In genomic region chr5:139215176-139215975, GRCh38 we compare ENCODE assay signal across 33 cellular contexts. TPM values are rescaled to one million over a fixed set of nuclear protein-coding genes. Genes with fewer than 3 reads are reported as not detected.
DNase-seq lines count a peak whose midpoint lies in the region; ATAC-seq and TF ChIP-seq lines count a peak whose summit lies in the region.
"Had no signal": no experiment of that assay in that cellular context is flagged by ENCODE, and none has a peak within 500 bp of the region (broad histone marks: within the 10 kb centered on the region; RNA-seq: fewer than 3 reads in every experiment).

No MANE protein-coding gene starts in this region.

- in situ Hi-C loops in HAP-1 (cut with MboI; ENCODE audit: low sequenced_read_pairs) = no loop called here

- H3K4me3 ChIP-seq in HAP-1 (no peak overlapping the region), endodermal cell (ENCODE audit: low read length) (no peak overlapping the region), tibial nerve (no peak overlapping the region)
- H3K4me3 ChIP-seq: gastroesophageal sphincter, left ventricle myocardium inferior, ovary, Peyer's patch, smooth muscle cell had no signal

- H3K36me3 Mint-ChIP-seq in WTC11 (peaks cover 12% of the 10 kb centered on the region), endodermal cell (ENCODE audit: low read depth) (no peaks in the 10 kb centered on the region), nephron (ENCODE audit: low read depth) (no peaks in the 10 kb centered on the region), MCF 10A (ENCODE audit: insufficient read depth, unreplicated experiment) (no peaks in the 10 kb centered on the region)
- H3K36me3 Mint-ChIP-seq: CD8-positive, alpha-beta memory T cell; type B pancreatic cell had no signal

- 87% methylated on average over 11 to 13 of the region's 14 CpGs for whole genome bisulfite sequencing in endodermal cell (ENCODE audit: insufficient coverage in 1 of 2, insufficient read length in 1 of 2), 2 experiments
- 52 to 56% methylated on average over 14 of the region's 14 CpGs for WGBS in tibial nerve, 2 donors

- H3K27ac Mint-ChIP-seq in WTC11 (no peak overlapping the region), endodermal cell (no peak overlapping the region), nephron (peak overlapping the region; percentile 9 to 70 (median 19)), MCF 10A (ENCODE audit: low read depth, unreplicated experiment) (no peak overlapping the region)
- H3K27ac Mint-ChIP-seq: activated CD4-positive, alpha-beta T cell treated with anti-CD3 and anti-CD28 coated beads, Interleukin-2, amount 10 ng/mL, durations not matched to agents 7 days and 5 days; CD8-positive, alpha-beta memory T cell; naive thymus-derived CD4-positive, alpha-beta T cell; type B pancreatic cell had no signal

- peaks cover 24% of the 10 kb centered on the region for H3K9me3 Mint-ChIP-seq in WTC11
- peaks cover 27% of the 10 kb centered on the region for H3K9me3 Mint-ChIP-seq in endodermal cell
- peaks cover 8% of the 10 kb centered on the region for H3K9me3 Mint-ChIP-seq in nephron
- no peaks in the 10 kb centered on the region for H3K9me3 Mint-ChIP-seq in MCF 10A (ENCODE audit: unreplicated experiment)
- H3K9me3 Mint-ChIP-seq: activated CD4-positive, alpha-beta T cell treated with anti-CD3 and anti-CD28 coated beads, Interleukin-2, amount 10 ng/mL, durations not matched to agents 7 days and 5 days; activated T-cell treated with anti-CD3 and anti-CD28 coated beads, Interleukin-2, amount 50 U/mL, for 4 hours; CD8-positive, alpha-beta memory T cell; type B pancreatic cell had no signal

- peaks cover 2% of the 10 kb centered on the region; the same call in 1 of the 2 replicates for H3K27me3 Mint-ChIP-seq in WTC11 (ENCODE audit: low read depth)
- H3K27me3 Mint-ChIP-seq in endodermal cell (ENCODE audit: insufficient read depth) = no peaks in the 10 kb centered on the region
- peaks cover 5% of the 10 kb centered on the region for H3K27me3 Mint-ChIP-seq in nephron (ENCODE audit: low read depth)
- H3K27me3 Mint-ChIP-seq in MCF 10A (ENCODE audit: insufficient read depth, unreplicated experiment) = no peaks in the 10 kb centered on the region
- H3K27me3 Mint-ChIP-seq: CD8-positive, alpha-beta memory T cell; naive thymus-derived CD4-positive, alpha-beta T cell; type B pancreatic cell had no signal

- intact Hi-C loops in MCF 10A (cut with micrococcal nuclease) = no loop called here

- no peak for TF ChIP-seq POLR2A in tibial nerve (IDR thresholded peaks at IDR 0.05)

- POLR2A ChIA-PET in WTC11 (lab: Charles Lee) = interaction anchor here (1.2 kb wide), 1 partner anchor 20 kb away, joined by 6 read pairs; no protein-coding TSS in a partner anchor
- POLR2A ChIA-PET in MCF 10A (lab: Yijun Ruan, JAX) = interaction anchor here (0.7 to 2.5 kb wide), 2 partner anchors 17 to 68 kb away, joined by 3 to 9 read pairs; partner anchors contain the start of gene SIL1

- BruUV-seq in MCF 10A (replicated peaks; lab: Mats Ljungman, UMichigan) = no TSS peak

- no peak overlapping the region for H3K4me3 Mint-ChIP-seq in WTC11
- no peak overlapping the region for H3K4me3 Mint-ChIP-seq in endodermal cell
- H3K4me3 Mint-ChIP-seq in nephron = no peak overlapping the region
- no peak overlapping the region for H3K4me3 Mint-ChIP-seq in MCF 10A (ENCODE audit: unreplicated experiment)
- H3K4me3 Mint-ChIP-seq: activated CD4-positive, alpha-beta T cell treated with anti-CD3 and anti-CD28 coated beads, Interleukin-2, amount 10 ng/mL, durations not matched to agents 7 days and 5 days; activated T-cell treated with anti-CD3 and anti-CD28 coated beads, Interleukin-2, amount 50 U/mL, for 4 hours; CD8-positive, alpha-beta memory T cell; naive thymus-derived CD4-positive, alpha-beta T cell; type B pancreatic cell had no signal

- DNase-seq in HAP-1 (ENCODE audit: low spot score in 2 of 2) = peak; percentile 40 to 53
- DNase-seq in WTC11 (ENCODE audit: low spot score) = no peak
- no peak for DNase-seq in endodermal cell
- DNase-seq in mesenteric fat pad (ENCODE audit: low spot score) = no peak
- no peak for DNase-seq in GM20000 (ENCODE audit: low spot score)
- DNase-seq in tibial nerve (ENCODE audit: low spot score in 2 of 2) = no peak
- DNase-seq in MCF 10A (ENCODE audit: unreplicated experiment) = no peak
- DNase-seq: ACHN; activated CD4-positive, alpha-beta T cell treated with anti-CD3 and anti-CD28 coated beads, Interleukin-2, amount 10 ng/mL, durations not matched to agents 7 days and 5 days; activated T-cell treated with anti-CD3 and anti-CD28 coated beads, Interleukin-2, amount 50 U/mL, for 4 hours; BE2C; CD8-positive, alpha-beta memory T cell; DMS 273 treated with DMSO at 0.1 percent for 48 hours; effector memory CD4-positive, alpha-beta T cell; hypothalamus; left ventricle myocardium inferior; midbrain; naive thymus-derived CD4-positive, alpha-beta T cell; NCI-H1105 treated with DMSO at 0.1 percent for 48 hours; NCI-H1930; NCI-H524 treated with DMSO at 0.1 percent for 48 hours; ovary; Peyer's patch; SIG-M5; stimulated activated CD4-positive, alpha-beta T cell treated with anti-CD3 and anti-CD28 coated beads, Interleukin-2, amount 100 ng/mL, for 24 hours; SW 1271; T1000; WERI-Rb-1 had no signal

- ATAC-seq in WTC11 = peak; percentile 44; the same call in 1 of the 2 replicates
- ATAC-seq: activated T-cell treated with anti-CD3 and anti-CD28 coated beads, Interleukin-2, amount 50 U/mL, for 4 hours; esophagus mucosa; gastroesophageal sphincter; naive thymus-derived CD4-positive, alpha-beta T cell had no signal

- no peaks in the 10 kb centered on the region for H3K27me3 ChIP-seq in HAP-1 (ENCODE audit: low read depth)
- H3K27me3 ChIP-seq in endodermal cell (ENCODE audit: control insufficient read depth, insufficient read depth, low read length, poor library complexity, severe bottlenecking) = no peaks in the 10 kb centered on the region
- no peaks in the 10 kb centered on the region for H3K27me3 ChIP-seq in tibial nerve
- H3K27me3 ChIP-seq: BE2C, gastroesophageal sphincter, ovary, Peyer's patch had no signal

- H3K4me1 ChIP-seq in HAP-1 (peaks cover 13% of the 10 kb centered on the region), endodermal cell (ENCODE audit: control insufficient read depth, insufficient read depth, low read length) (no peaks in the 10 kb centered on the region), tibial nerve (peaks cover 0 to 15% (median 2%) of the 10 kb centered on the region in 4 donors)
- H3K4me1 ChIP-seq: BE2C, gastroesophageal sphincter, Peyer's patch had no signal

- H3K4me1 Mint-ChIP-seq in WTC11 = peaks cover 22% of the 10 kb centered on the region
- peaks cover 6% of the 10 kb centered on the region for H3K4me1 Mint-ChIP-seq in endodermal cell
- peaks cover 11% of the 10 kb centered on the region for H3K4me1 Mint-ChIP-seq in nephron
- no peaks in the 10 kb centered on the region for H3K4me1 Mint-ChIP-seq in MCF 10A (ENCODE audit: insufficient read depth, unreplicated experiment)
- H3K4me1 Mint-ChIP-seq: activated CD4-positive, alpha-beta T cell treated with anti-CD3 and anti-CD28 coated beads, Interleukin-2, amount 10 ng/mL, durations not matched to agents 7 days and 5 days; CD8-positive, alpha-beta memory T cell had no signal

- H3K36me3 ChIP-seq in HAP-1 (replicated peaks) (no peaks in the 10 kb centered on the region), endodermal cell (ENCODE audit: control insufficient read depth, insufficient read depth, low read length) (no peaks in the 10 kb centered on the region), tibial nerve (no peaks in the 10 kb centered on the region)
- H3K36me3 ChIP-seq: BE2C, gastroesophageal sphincter, left ventricle myocardium inferior, ovary, Peyer's patch, WERI-Rb-1 had no signal

- H3K9ac ChIP-seq in endodermal cell (ENCODE audit: extremely low read depth, low read length, poor library complexity, severe bottlenecking) = no peak overlapping the region

- no peak for TF ChIP-seq CTCF in WTC11 (IDR thresholded peaks at IDR 0.05)
- no peak for TF ChIP-seq CTCF in endodermal cell (conservative IDR thresholded peaks at IDR 0.05)
- no peak for TF ChIP-seq CTCF in nephron (IDR thresholded peaks at IDR 0.05; ENCODE audit: unreplicated experiment in 3 of 3)
- TF ChIP-seq CTCF in GM20000 (IDR thresholded peaks at IDR 0.05; ENCODE audit: extremely low read depth, missing control alignments) = no peak
- no peak for TF ChIP-seq CTCF in tibial nerve (IDR thresholded peaks at IDR 0.05)
- no peak for TF ChIP-seq CTCF in MCF 10A (IDR thresholded peaks at IDR 0.05; ENCODE audit: unreplicated experiment)

- no peaks in the 10 kb centered on the region for H3K9me3 ChIP-seq in HAP-1
- H3K9me3 ChIP-seq in endodermal cell (ENCODE audit: control insufficient read depth, low read length) = peaks cover 11% of the 10 kb centered on the region
- H3K9me3 ChIP-seq in tibial nerve = no peaks in the 10 kb centered on the region
- H3K9me3 ChIP-seq: BE2C, gastroesophageal sphincter, left ventricle myocardium inferior, ovary, Peyer's patch had no signal

- TF ChIP-seq EP300 in tibial nerve (IDR thresholded peaks at IDR 0.05) = no peak

- CTCF ChIA-PET in WTC11 (lab: Charles Lee) (no interaction called here), MCF 10A (lab: Yijun Ruan, JAX) (interaction anchor here (0.6 kb wide), 3 partner anchors 43 to 990 kb away, joined by 3 to 5 read pairs (median 3); no protein-coding TSS in a partner anchor)

- peak overlapping the region; percentile 44 for H3K27ac ChIP-seq in endodermal cell (ENCODE audit: low read depth, low read length)
- H3K27ac ChIP-seq in tibial nerve = no peak overlapping the region
- H3K27ac ChIP-seq: gastroesophageal sphincter, left ventricle myocardium inferior, ovary, Peyer's patch, WERI-Rb-1 had no signal

TF ChIP-seq in WTC11, 78 proteins besides CTCF, POLR2A, EP300 and RAD21 (continues in another document):
- no peak for TF ChIP-seq JAZF1 (CRISPR knock-in tag; IDR thresholded peaks at IDR 0.05)
- no peak for TF ChIP-seq HMGA2 (CRISPR knock-in tag; IDR thresholded peaks at IDR 0.05)
- TF ChIP-seq TEAD1 (CRISPR knock-in tag; IDR thresholded peaks at IDR 0.05) = no peak
- no peak for TF ChIP-seq USF1 (CRISPR knock-in tag; IDR thresholded peaks at IDR 0.05)

RNA-seq across cellular contexts. Expression of gene SIL1, which starts 17.2 kb away (rescaled TPM):
- total RNA-seq in WTC11 (2021) = 10.7 to 14.0 TPM (median 10.7 TPM) in 3 replicates
- 10 to 100 TPM; 17.2 to 20.2 TPM for total RNA-seq in endodermal cell
- polyA plus RNA-seq in endodermal cell (2013, experiment 1 of 2) = 17.0 TPM
- polyA plus RNA-seq in endodermal cell (2013, experiment 2 of 2) = 16.8 TPM
- 66.6 TPM for total RNA-seq in mesenteric fat pad
- total RNA-seq in tibial nerve = 10 to 100 TPM; 41.4 to 63.1 (median 52.8) TPM
- total RNA-seq in MCF 10A (2022) = 114 and 175 TPM in 2 replicates

Comparison
In these comparisons a context has a peak if more than half of its experiments do, and no peak if none do; other contexts are left out.
1. DNase-seq: peak in HAP-1 (2 of 2); none in WTC11 (single experiment), endodermal cell (single experiment), mesenteric fat pad (single experiment), GM20000 (single experiment), tibial nerve (0 of 2) and MCF 10A (single experiment).
2. H3K27ac Mint-ChIP-seq: peak in nephron (3 of 3); none in WTC11 (single experiment), endodermal cell (single experiment) and MCF 10A (single experiment).